Comparison of ENCODE assay signal across 8 cellular contexts in the genomic region with DNA sequence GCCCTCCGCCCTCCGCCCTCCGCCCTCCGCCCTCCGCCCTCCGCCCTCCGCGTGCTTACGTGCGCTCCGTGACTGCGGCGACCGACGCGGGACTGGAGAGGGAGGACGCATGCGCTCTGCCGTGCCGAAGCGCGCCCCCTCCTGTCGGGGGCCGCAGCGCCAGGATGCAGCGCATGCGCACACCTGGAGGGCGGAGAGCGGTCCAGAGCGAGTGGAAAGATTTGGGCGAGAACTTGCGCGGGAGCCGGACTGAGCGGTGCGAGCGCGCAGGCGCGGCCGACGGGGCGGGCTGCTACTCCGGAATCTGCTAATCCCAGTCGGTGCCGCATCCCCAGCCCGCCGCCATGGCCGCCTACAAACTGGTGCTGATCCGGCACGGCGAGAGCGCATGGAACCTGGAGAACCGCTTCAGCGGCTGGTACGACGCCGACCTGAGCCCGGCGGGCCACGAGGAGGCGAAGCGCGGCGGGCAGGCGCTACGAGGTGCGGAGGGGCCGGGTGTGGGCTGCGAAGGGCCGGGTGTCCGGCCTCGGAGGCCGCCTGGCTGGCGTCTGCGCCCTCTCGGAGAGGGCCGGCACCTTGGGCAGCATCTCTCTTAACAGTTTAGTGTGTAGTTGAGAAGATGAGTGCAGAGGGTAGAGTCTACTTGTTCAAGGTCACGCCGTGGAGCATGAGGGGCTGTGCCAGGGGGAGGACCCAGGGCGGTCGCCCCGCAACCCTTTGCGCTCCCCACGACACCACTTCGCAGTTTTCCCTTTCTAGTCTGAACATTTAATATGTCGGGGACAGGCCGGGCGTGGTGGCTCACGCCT. TPM values are rescaled to one million over a fixed set of nuclear protein-coding genes. Genes with fewer than 3 reads are reported as not detected.
DNase-seq lines count a peak whose midpoint lies in the region; ATAC-seq, FAIRE-seq and TF ChIP-seq lines count a peak whose summit lies in the region.

A gene (plus strand): TSS at position 228 of the 812 bp plus-strand sequence. CDS start 117 bp downstream, at position 345.

- TF ChIP-seq EP300 in HepG2 (IDR thresholded peaks at IDR 0.05; ENCODE audit: low read depth in 2 of 2, low read length in 2 of 2) (0 out of 4 replicates have a peak, but pooled peaks of 1 of the 2 experiments have one; percentile 30), HepG2 (CRISPR knock-in tag; IDR thresholded peaks at IDR 0.05; ENCODE audit: borderline replicate concordance) (no peak; the same call in 1 of the 2 replicates)

- DNase-seq in NCI-H69 (lab: John Stamatoyannopoulos, UW), result peak; percentile 91
- DNase-seq in activated CD4-positive, alpha-beta T cell treated with anti-CD3 and anti-CD28 coated beads, Interleukin-2, amount 50 U/mL, for 1 hour, result peak; percentile 93
- peak; percentile 94 for DNase-seq in dedifferentiated amniotic fluid mesenchymal stem cell (ENCODE audit: extremely low spot score)
- peak; percentile 89 for DNase-seq in HepG2 (ENCODE audit: low spot score)
- peak; percentile 94 for DNase-seq in stimulated activated CD4-positive, alpha-beta T cell treated with anti-CD3 and anti-CD28 coated beads, Interleukin-4, amount 100 ng/mL, for 1 hour

- TF ChIP-seq RAD21 in HepG2 (CRISPR knock-in tag; IDR thresholded peaks at IDR 0.05), result peak; percentile 26

- intact Hi-C loops in HepG2 (cut with micrococcal nuclease; ENCODE audit: unreplicated experiment), result loop anchor here (2.0 kb wide), 1 partner anchor 19 kb away; no protein-coding TSS in a partner anchor

- peak within 1 kb of the TSS; percentile 72 for H2AFZ ChIP-seq in HepG2 (ENCODE audit: low read length)

- TF ChIP-seq POLR2A in HepG2 (IDR thresholded peaks at IDR 0.05; ENCODE audit: insufficient read depth in 1 of 2, low read depth in 2 of 2, low read length in 2 of 2), result peak; percentile 67 to 81

- H3K36me3 ChIP-seq in HepG2 (replicated peaks in 1 of 2; ENCODE audit: control insufficient read depth in 1 of 2, insufficient read depth in 2 of 2, low read length in 2 of 2), result peaks cover 1 to 21% of the 10 kb centered on the region in 2 experiments; a peak in 4 of 5 replicates

- H3K4me3 ChIP-seq in HepG2 (replicated peaks in 1 of 3; ENCODE audit: insufficient read depth in 1 of 3, low read depth in 2 of 3, low read length in 3 of 3), result peak within 1 kb of the TSS; percentile 86 to 98 (median 96)

- H3K9ac ChIP-seq in HepG2 (ENCODE audit: insufficient read depth, low read depth, low read length), result peak within 1 kb of the TSS; percentile 93

- no peaks in the 10 kb centered on the region for H3K9me3 ChIP-seq in HepG2 (ENCODE audit: low read length)

- ATAC-seq in GM19351 (IDR thresholded peaks at IDR 0.05; ENCODE audit: unreplicated experiment) (peak; percentile 76), HG03521 (IDR thresholded peaks at IDR 0.05; ENCODE audit: unreplicated experiment) (peak; percentile 84), HepG2 (peak; percentile 83)

- BruUV-seq in HepG2 (replicated peaks; lab: Mats Ljungman, UMichigan), result TSS peak; percentile 67

- FAIRE-seq in HepG2 (lab: Jason Lieb, UNC), result peak; percentile 39

- H3K27me3 ChIP-seq in HepG2 (ENCODE audit: control insufficient read depth in 1 of 2, insufficient read depth in 2 of 2, low read length in 2 of 2), result no peaks in the 10 kb centered on the region; a peak in 1 of 5 replicates

- peak within 1 kb of the TSS; percentile 99 for H3K27ac ChIP-seq in C4-2B
- H3K27ac ChIP-seq in HepG2 (ENCODE audit: extremely low read length, insufficient read depth, low read length), result peak within 1 kb of the TSS; percentile 89

- H4K20me1 ChIP-seq in HepG2 (ENCODE audit: insufficient read depth, low read length), result peaks cover 31% of the 10 kb centered on the region

- WGBS in HepG2 (ENCODE audit: low lambda C conversion rate), result 0% methylated on average over 23 of the region's 90 CpGs

- POLR2A ChIA-PET in HepG2 (lab: Yijun Ruan, JAX), result interaction anchor here (0.6 to 1.9 kb wide), 2 partner anchors 18 to 25 kb away, joined by 4 to 5 read pairs; a partner anchor contains a TSS

- peaks cover 40% of the 10 kb centered on the region for H3K79me2 ChIP-seq in HepG2 (ENCODE audit: insufficient read depth, low read length)

- CTCF ChIA-PET in HepG2 (lab: Yijun Ruan, JAX; ENCODE audit: low intra/inter-chr PET ratio, low total read pairs), result interaction anchor here (2.1 kb wide), 1 partner anchor 19 kb away, joined by 14 read pairs; no protein-coding TSS in a partner anchor

- in situ Hi-C loops in HepG2 (cut with HindIII; ENCODE audit: extremely low pct_ligation_motif_present, low pct_unique_long_range_greater_than_20kb), result no loop called here

- TF ChIP-seq CTCF in C4-2B (conservative IDR thresholded peaks at IDR 0.05), result peak; percentile 89
- peak; percentile 96 for TF ChIP-seq CTCF in HepG2 (CRISPR knock-in tag; IDR thresholded peaks at IDR 0.05)

- peak within 1 kb of the TSS; percentile 95 for H3K4me2 ChIP-seq in HepG2 (ENCODE audit: low read depth, low read length)

- peaks cover 46% of the 10 kb centered on the region for H3K4me1 ChIP-seq in HepG2 (ENCODE audit: insufficient read depth, low read length)

TF ChIP-seq in HepG2, 621 proteins besides CTCF, POLR2A, EP300 and RAD21 (continues in another document):
- TF ChIP-seq HOXA9 (CRISPR knock-in tag; IDR thresholded peaks at IDR 0.05; ENCODE audit: borderline replicate concordance) (no peak), LCORL (IDR thresholded peaks at IDR 0.05) (no peak), LCORL (CRISPR knock-in tag; IDR thresholded peaks at IDR 0.05) (peak; percentile 80)
- TF ChIP-seq, protein P1, sequence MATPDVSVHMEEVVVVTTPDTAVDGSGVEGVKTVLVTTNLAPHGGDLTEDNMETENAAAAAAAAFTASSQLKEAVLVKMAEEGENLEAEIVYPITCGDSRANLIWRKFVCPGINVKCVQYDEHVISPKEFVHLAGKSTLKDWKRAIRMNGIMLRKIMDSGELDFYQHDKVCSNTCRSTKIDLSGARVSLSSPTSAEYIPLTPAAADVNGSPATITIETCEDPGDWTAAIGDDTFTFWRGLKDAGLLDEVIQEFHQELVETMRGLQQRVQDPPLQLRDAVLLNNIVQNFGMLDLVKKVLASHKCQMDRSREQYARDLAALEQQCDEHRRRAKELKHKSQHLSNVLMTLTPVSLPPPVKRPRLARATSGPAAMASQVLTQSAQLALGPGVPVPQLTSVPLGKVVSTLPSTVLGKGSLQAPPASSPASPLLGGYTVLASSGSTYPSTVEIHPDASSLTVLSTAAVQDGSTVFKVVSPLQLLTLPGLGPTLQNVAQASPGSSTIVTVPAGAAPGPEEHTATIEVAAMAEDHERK (CRISPR knock-in tag; IDR thresholded peaks at IDR 0.05; ENCODE audit: low read depth), result peak; percentile 71

RNA-seq across cellular contexts. Expression of the gene that starts here (rescaled TPM):
- 354 and 442 TPM in 2 replicates for total RNA-seq in HepG2 (2016; rRNA removed; fragmentation: Illumina TruSeq; extraction: Trizol)
- total RNA-seq in HepG2 (2016; cell fraction: cytosol; rRNA removed; fragmentation: Illumina TruSeq; extraction: Trizol; ENCODE audit: low read depth), result 44.3 and 47.0 TPM in 2 replicates
- 352 and 439 TPM in 2 replicates for total RNA-seq in HepG2 (2016; cell fraction: insoluble cytoplasmic fraction; rRNA removed; fragmentation: Illumina TruSeq; extraction: Trizol)
- total RNA-seq in HepG2 (2016; cell fraction: membrane; rRNA removed; fragmentation: Illumina TruSeq; extraction: Trizol), result 128 and 141 TPM in 2 replicates
- total RNA-seq in HepG2 (2016; cell fraction: nucleus; rRNA removed; fragmentation: Illumina TruSeq; extraction: Trizol), result 126 and 144 TPM in 2 replicates
- polyA plus RNA-seq in HepG2 (2011; rRNA removed), result 403 and 483 TPM in 2 replicates
- polyA plus RNA-seq in HepG2 (2011; cell fraction: cytosol; rRNA removed), result 471 and 548 TPM in 2 replicates
- 110 and 124 TPM in 2 replicates for polyA plus RNA-seq in HepG2 (2011; cell fraction: nucleus; rRNA removed)
- 318 and 342 TPM in 2 replicates for polyA plus RNA-seq in HepG2 (2012)
- 50.9 and 54.4 TPM in 2 replicates for polyA plus RNA-seq in HepG2 (2016; cell fraction: cytosol; fragmentation: Illumina TruSeq; extraction: Trizol; ENCODE audit: low read depth)
- 474 and 488 TPM in 2 replicates for polyA plus RNA-seq in HepG2 (2016; cell fraction: insoluble cytoplasmic fraction; fragmentation: Illumina TruSeq; extraction: Trizol; ENCODE audit: low read depth)
- 112 and 113 TPM in 2 replicates for polyA plus RNA-seq in HepG2 (2016; cell fraction: membrane; fragmentation: Illumina TruSeq; extraction: Trizol; ENCODE audit: low read depth)
- 181 and 193 TPM in 2 replicates for polyA plus RNA-seq in HepG2 (2016; cell fraction: nucleus; fragmentation: Illumina TruSeq; extraction: Trizol; ENCODE audit: insufficient read depth, low read depth)
- polyA minus RNA-seq in HepG2 (2011; rRNA and poly(A)+ RNA removed; ENCODE audit: low replicate concordance), result 592 and 624 TPM in 2 replicates
- 212 and 243 TPM in 2 replicates for polyA minus RNA-seq in HepG2 (2011; cell fraction: cytosol; rRNA and poly(A)+ RNA removed)
- polyA minus RNA-seq in HepG2 (2011; cell fraction: nucleus; rRNA and poly(A)+ RNA removed), result 56.7 and 63.2 TPM in 2 replicates

Comparison
In these comparisons a context has a peak if more than half of its experiments do, and no peak if none do; other contexts are left out.
1. Peak in every context shown above with its lines: DNase-seq, ATAC-seq, H3K4me3 ChIP-seq and H3K27ac ChIP-seq.